27 cellular contexts compared by ENCODE assay signal in genomic region chr9:31251386-31251785, GRCh38.
"Had no signal": no experiment of that assay in that cellular context is flagged by ENCODE, and none has a peak within 500 bp of the region (broad histone marks: within the 10 kb centered on the region; RNA-seq: fewer than 3 reads in every experiment).

No MANE protein-coding gene starts in this region.

- H3K4me3 Mint-ChIP-seq: natural killer cell; nephron; neural progenitor cell; stimulated activated effector memory CD8-positive, alpha-beta T cell treated with anti-CD3 and anti-CD28 coated beads, Interleukin-12 subunit alpha, Interleukin-12 subunit beta, amount 100 ng/mL, for 72 hours; stimulated activated naive B cell treated with anti-CD40 and anti-IgM and Interleukin-4, amounts not matched to agents 10 μg/mL and 1 μg/mL and 100 μg/mL, for 72 hours; stimulated activated naive CD8-positive, alpha-beta T cell treated with anti-CD3 and anti-CD28 coated beads, Interleukin-15, Interleukin-2, amounts not matched to agents 100 ng/mL and 50 ng/mL, for 24 hours; type B pancreatic cell had no signal

- ATAC-seq: natural killer cell; psoas muscle; right cardiac atrium; right lobe of liver; stimulated activated effector memory CD8-positive, alpha-beta T cell treated with anti-CD3 and anti-CD28 coated beads, Interleukin-12 subunit alpha, Interleukin-12 subunit beta, amount 100 ng/mL, for 72 hours; stimulated activated naive B cell treated with anti-CD40 and anti-IgM and Interleukin-4, amounts not matched to agents 10 μg/mL and 1 μg/mL and 100 μg/mL, for 72 hours; upper lobe of right lung had no signal

- H3K27me3 Mint-ChIP-seq: progenitor cell of endocrine pancreas; stimulated activated naive B cell treated with anti-CD40 and anti-IgM and Interleukin-4, amounts not matched to agents 10 μg/mL and 1 μg/mL and 100 μg/mL, for 72 hours; stimulated activated naive CD8-positive, alpha-beta T cell treated with anti-CD3 and anti-CD28 coated beads, Interleukin-15, Interleukin-2, amounts not matched to agents 100 ng/mL and 50 ng/mL, for 24 hours; type B pancreatic cell had no signal

- DNase-seq: natural killer cell; occipital lobe; ovary; posterior cingulate gyrus; psoas muscle; right cardiac atrium; right lobe of liver; sigmoid colon; small intestine; stimulated activated CD4-positive, alpha-beta T cell treated with anti-CD3 and anti-CD28 coated beads, Interleukin-15, amount 100 ng/mL, for 24 hours; stimulated activated CD4-positive, alpha-beta T cell treated with anti-CD3 and anti-CD28 coated beads, Interleukin-2, amount 100 ng/mL, for 24 hours; stimulated activated CD4-positive, alpha-beta T cell treated with anti-CD3 and anti-CD28 coated beads, Interleukin-2, amount 100 ng/mL, for 48 hours; stimulated activated CD4-positive, alpha-beta T cell treated with anti-CD3 and anti-CD28 coated beads, Interleukin-4, amount 100 ng/mL, for 24 hours; stimulated activated naive B cell treated with anti-CD40 and anti-IgM and Interleukin-4, amounts not matched to agents 10 μg/mL and 1 μg/mL and 100 μg/mL, for 72 hours; stimulated activated naive CD4-positive, alpha-beta T cell treated with Interleukin-2 at 50 U/mL for 16 hours; substantia nigra; testis; tibial artery; transverse colon; upper lobe of right lung; uterus had no signal

- H3K4me1 Mint-ChIP-seq: natural killer cell; nephron; neural progenitor cell; stimulated activated effector memory CD8-positive, alpha-beta T cell treated with anti-CD3 and anti-CD28 coated beads, Interleukin-12 subunit alpha, Interleukin-12 subunit beta, amount 100 ng/mL, for 72 hours; stimulated activated naive B cell treated with anti-CD40 and anti-IgM and Interleukin-4, amounts not matched to agents 10 μg/mL and 1 μg/mL and 100 μg/mL, for 72 hours had no signal

- H3K36me3 Mint-ChIP-seq: neural progenitor cell; stimulated activated effector memory CD8-positive, alpha-beta T cell treated with anti-CD3 and anti-CD28 coated beads, Interleukin-12 subunit alpha, Interleukin-12 subunit beta, amount 100 ng/mL, for 72 hours; type B pancreatic cell had no signal

- H3K27ac Mint-ChIP-seq: natural killer cell; nephron; neural progenitor cell; progenitor cell of endocrine pancreas; stimulated activated effector memory CD8-positive, alpha-beta T cell treated with anti-CD3 and anti-CD28 coated beads, Interleukin-12 subunit alpha, Interleukin-12 subunit beta, amount 100 ng/mL, for 72 hours; stimulated activated naive B cell treated with anti-CD40 and anti-IgM and Interleukin-4, amounts not matched to agents 10 μg/mL and 1 μg/mL and 100 μg/mL, for 72 hours; stimulated activated naive CD8-positive, alpha-beta T cell treated with anti-CD3 and anti-CD28 coated beads, Interleukin-15, Interleukin-2, amounts not matched to agents 100 ng/mL and 50 ng/mL, for 24 hours; type B pancreatic cell had no signal
